1 cellular context compared by ENCODE assay signal in the genomic region with DNA sequence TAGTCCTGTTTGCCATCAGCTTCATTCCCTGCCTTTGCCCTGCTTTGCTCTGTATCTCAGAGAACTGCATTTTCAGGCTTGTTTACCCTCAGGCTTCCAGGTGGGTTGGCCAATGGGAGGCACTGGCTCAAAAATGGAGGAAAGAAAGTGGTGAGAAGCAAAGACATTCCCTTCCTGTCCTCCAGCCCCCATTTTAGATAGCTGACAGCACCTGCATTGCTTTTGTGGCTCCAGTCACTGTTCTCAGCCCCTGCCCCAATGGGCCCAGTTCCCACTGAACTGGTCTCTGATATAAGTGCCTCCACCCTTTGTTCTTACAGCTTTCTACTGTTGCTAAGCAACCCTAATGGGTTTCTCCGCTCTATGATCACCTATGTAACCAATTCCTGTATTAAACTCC.
TF ChIP-seq lines count a peak whose summit lies in the region.

No MANE protein-coding gene starts in this region.

TF ChIP-seq in K562, 482 proteins besides CTCF, POLR2A, EP300 and RAD21 (continued from another document):
- TF ChIP-seq, protein P1, sequence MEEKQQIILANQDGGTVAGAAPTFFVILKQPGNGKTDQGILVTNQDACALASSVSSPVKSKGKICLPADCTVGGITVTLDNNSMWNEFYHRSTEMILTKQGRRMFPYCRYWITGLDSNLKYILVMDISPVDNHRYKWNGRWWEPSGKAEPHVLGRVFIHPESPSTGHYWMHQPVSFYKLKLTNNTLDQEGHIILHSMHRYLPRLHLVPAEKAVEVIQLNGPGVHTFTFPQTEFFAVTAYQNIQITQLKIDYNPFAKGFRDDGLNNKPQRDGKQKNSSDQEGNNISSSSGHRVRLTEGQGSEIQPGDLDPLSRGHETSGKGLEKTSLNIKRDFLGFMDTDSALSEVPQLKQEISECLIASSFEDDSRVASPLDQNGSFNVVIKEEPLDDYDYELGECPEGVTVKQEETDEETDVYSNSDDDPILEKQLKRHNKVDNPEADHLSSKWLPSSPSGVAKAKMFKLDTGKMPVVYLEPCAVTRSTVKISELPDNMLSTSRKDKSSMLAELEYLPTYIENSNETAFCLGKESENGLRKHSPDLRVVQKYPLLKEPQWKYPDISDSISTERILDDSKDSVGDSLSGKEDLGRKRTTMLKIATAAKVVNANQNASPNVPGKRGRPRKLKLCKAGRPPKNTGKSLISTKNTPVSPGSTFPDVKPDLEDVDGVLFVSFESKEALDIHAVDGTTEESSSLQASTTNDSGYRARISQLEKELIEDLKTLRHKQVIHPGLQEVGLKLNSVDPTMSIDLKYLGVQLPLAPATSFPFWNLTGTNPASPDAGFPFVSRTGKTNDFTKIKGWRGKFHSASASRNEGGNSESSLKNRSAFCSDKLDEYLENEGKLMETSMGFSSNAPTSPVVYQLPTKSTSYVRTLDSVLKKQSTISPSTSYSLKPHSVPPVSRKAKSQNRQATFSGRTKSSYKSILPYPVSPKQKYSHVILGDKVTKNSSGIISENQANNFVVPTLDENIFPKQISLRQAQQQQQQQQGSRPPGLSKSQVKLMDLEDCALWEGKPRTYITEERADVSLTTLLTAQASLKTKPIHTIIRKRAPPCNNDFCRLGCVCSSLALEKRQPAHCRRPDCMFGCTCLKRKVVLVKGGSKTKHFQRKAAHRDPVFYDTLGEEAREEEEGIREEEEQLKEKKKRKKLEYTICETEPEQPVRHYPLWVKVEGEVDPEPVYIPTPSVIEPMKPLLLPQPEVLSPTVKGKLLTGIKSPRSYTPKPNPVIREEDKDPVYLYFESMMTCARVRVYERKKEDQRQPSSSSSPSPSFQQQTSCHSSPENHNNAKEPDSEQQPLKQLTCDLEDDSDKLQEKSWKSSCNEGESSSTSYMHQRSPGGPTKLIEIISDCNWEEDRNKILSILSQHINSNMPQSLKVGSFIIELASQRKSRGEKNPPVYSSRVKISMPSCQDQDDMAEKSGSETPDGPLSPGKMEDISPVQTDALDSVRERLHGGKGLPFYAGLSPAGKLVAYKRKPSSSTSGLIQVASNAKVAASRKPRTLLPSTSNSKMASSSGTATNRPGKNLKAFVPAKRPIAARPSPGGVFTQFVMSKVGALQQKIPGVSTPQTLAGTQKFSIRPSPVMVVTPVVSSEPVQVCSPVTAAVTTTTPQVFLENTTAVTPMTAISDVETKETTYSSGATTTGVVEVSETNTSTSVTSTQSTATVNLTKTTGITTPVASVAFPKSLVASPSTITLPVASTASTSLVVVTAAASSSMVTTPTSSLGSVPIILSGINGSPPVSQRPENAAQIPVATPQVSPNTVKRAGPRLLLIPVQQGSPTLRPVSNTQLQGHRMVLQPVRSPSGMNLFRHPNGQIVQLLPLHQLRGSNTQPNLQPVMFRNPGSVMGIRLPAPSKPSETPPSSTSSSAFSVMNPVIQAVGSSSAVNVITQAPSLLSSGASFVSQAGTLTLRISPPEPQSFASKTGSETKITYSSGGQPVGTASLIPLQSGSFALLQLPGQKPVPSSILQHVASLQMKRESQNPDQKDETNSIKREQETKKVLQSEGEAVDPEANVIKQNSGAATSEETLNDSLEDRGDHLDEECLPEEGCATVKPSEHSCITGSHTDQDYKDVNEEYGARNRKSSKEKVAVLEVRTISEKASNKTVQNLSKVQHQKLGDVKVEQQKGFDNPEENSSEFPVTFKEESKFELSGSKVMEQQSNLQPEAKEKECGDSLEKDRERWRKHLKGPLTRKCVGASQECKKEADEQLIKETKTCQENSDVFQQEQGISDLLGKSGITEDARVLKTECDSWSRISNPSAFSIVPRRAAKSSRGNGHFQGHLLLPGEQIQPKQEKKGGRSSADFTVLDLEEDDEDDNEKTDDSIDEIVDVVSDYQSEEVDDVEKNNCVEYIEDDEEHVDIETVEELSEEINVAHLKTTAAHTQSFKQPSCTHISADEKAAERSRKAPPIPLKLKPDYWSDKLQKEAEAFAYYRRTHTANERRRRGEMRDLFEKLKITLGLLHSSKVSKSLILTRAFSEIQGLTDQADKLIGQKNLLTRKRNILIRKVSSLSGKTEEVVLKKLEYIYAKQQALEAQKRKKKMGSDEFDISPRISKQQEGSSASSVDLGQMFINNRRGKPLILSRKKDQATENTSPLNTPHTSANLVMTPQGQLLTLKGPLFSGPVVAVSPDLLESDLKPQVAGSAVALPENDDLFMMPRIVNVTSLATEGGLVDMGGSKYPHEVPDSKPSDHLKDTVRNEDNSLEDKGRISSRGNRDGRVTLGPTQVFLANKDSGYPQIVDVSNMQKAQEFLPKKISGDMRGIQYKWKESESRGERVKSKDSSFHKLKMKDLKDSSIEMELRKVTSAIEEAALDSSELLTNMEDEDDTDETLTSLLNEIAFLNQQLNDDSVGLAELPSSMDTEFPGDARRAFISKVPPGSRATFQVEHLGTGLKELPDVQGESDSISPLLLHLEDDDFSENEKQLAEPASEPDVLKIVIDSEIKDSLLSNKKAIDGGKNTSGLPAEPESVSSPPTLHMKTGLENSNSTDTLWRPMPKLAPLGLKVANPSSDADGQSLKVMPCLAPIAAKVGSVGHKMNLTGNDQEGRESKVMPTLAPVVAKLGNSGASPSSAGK (IDR thresholded peaks at IDR 0.05) = no peak
